Comparison of ENCODE assay signal across 1 cellular context in genomic region chr2:9423922-9424272, GRCh38.
TF ChIP-seq lines count a peak whose summit lies in the region.

No MANE protein-coding gene starts in this region.

TF ChIP-seq in GM23338, 12 proteins besides CTCF, POLR2A, EP300 and RAD21 (continued from another document):
- TF ChIP-seq EZH2phosphoT487 (IDR thresholded peaks at IDR 0.05; ENCODE audit: unreplicated experiment) = no peak
